ENCODE assay signal across 1 cellular context in genomic region chrX:152897216-152898144, GRCh38.
TF ChIP-seq lines count a peak whose summit lies in the region.

TSS of gene ZNF185 (plus strand) at chrX:152898067. CDS start at chrX:152914490, 16,423 bp downstream.

TF ChIP-seq in IMR-90, 13 proteins besides CTCF, POLR2A, EP300 and RAD21:
- TF ChIP-seq CEBPB (IDR thresholded peaks at IDR 0.05; ENCODE audit: low read depth, low read length) (no peak), RFX5 (IDR thresholded peaks at IDR 0.05; ENCODE audit: low read depth, low read length) (no peak), BHLHE40 (IDR thresholded peaks at IDR 0.05; ENCODE audit: low read depth, low read length) (no peak), FOS (IDR thresholded peaks at IDR 0.05; ENCODE audit: low read depth, low read length) (no peak), NFE2L2 (IDR thresholded peaks at IDR 0.05; ENCODE audit: low read depth, low read length) (no peak), USF2 (IDR thresholded peaks at IDR 0.05; ENCODE audit: low read depth, low read length) (no peak)
TF ChIP-seq in IMR-90: peak in this region for 0.
